Comparison of ENCODE assay signal across 27 cellular contexts in the genomic region with DNA sequence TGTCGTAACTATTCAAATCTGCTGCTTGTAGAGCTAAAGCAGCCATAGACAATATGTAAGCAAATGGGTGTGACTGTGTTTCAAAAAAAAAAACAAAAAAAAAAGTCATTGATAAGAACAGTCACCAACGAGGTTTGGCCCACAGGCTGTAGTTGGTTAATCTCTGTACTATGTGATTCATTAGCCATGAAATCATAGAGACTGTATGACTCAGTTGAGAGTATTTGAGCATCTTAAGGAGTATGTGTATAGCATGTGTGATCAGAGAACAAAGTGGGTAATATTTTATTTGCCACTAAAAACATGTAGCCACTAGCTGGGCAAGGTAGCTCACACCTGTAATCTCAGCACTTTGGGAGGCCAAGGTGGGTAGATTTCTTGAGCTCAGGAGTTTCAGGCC.
DNase-seq lines count a peak whose midpoint lies in the region; ATAC-seq and TF ChIP-seq lines count a peak whose summit lies in the region.
"Had no signal": no experiment of that assay in that cellular context is flagged by ENCODE, and none has a peak within 500 bp of the region (broad histone marks: within the 10 kb centered on the region; RNA-seq: fewer than 3 reads in every experiment).

No MANE protein-coding gene starts in this region.

- TF ChIP-seq CTCF in PC-3 (conservative IDR thresholded peaks at IDR 0.05; ENCODE audit: low read depth, low read length) (no peak), cardiac fibroblast (IDR thresholded peaks at IDR 0.05; ENCODE audit: low read depth, low read length) (no peak)

- no peaks in the 10 kb centered on the region for H3K79me2 ChIP-seq in PC-3 (ENCODE audit: low read length)

- H3K9me3 ChIP-seq in PC-3 (ENCODE audit: low read length): no peaks in the 10 kb centered on the region
- no peaks in the 10 kb centered on the region for H3K9me3 ChIP-seq in right cardiac atrium (ENCODE audit: control insufficient read depth, low read length)
- H3K9me3 ChIP-seq: BLaER1, pancreas had no signal

- H3K9me2 ChIP-seq in PC-3 (replicated peaks; ENCODE audit: low read length): no peaks in the 10 kb centered on the region

- H3K9ac ChIP-seq in PC-3 (ENCODE audit: low read length): no peak overlapping the region
- H3K9ac ChIP-seq: BLaER1 had no signal

- DNase-seq in DMS 273 (lab: John Stamatoyannopoulos, UW; ENCODE audit: unreplicated experiment) (peak; percentile 20), DMS 273 treated with DMSO at 0.1 percent for 48 hours (lab: John Stamatoyannopoulos, UW) (no peak), PC-3 (peak; percentile 27), cardiac fibroblast (ENCODE audit: low read depth in 2 of 2) (peak; percentile 39 to 84), skeletal muscle cell (ENCODE audit: low read depth) (peak; percentile 16), right cardiac atrium (no peak), T-helper 1 cell (no peak), OCI-M1 (lab: John Stamatoyannopoulos, UW) (no peak)
- DNase-seq: activated CD4-positive, alpha-beta T cell treated with anti-CD3 and anti-CD28 coated beads, Interleukin-2, amount 10 ng/mL, durations not matched to agents 24 days and 14 days; activated CD8-positive, alpha-beta memory T cell treated with anti-CD3 and anti-CD28 coated beads, Interleukin-2, amount 50 U/mL, for 4 hours; activated gamma-delta T cell; amygdala; effector memory CD8-positive, alpha-beta T cell; GDM1; H7; hypothalamus; kidney; NCI-H2029 treated with DMSO at 0.1 percent for 48 hours; NCI-H446 treated with DMSO at 0.1 percent for 48 hours; NK-92 treated with Interleukin-12 subunit alpha and Interleukin-12 subunit beta, amount 100 ng/mL, for 24 hours; pancreas; stimulated activated CD4-positive, alpha-beta T cell treated with anti-CD3 and anti-CD28 coated beads, Interleukin-2, amount 100 ng/mL, for 24 hours; stimulated activated naive CD8-positive, alpha-beta T cell treated with anti-CD3 and anti-CD28 coated beads, Interleukin-15, amount 100 ng/mL, for 72 hours; T-cell had no signal

- intact Hi-C loops in PC-3 (cut with micrococcal nuclease) (no loop called here), right cardiac atrium (cut with DNase I) (no loop called here)

- H2AFZ ChIP-seq in PC-3 (ENCODE audit: low read length): no peak overlapping the region

- H3K4me1 ChIP-seq in PC-3 (ENCODE audit: insufficient read depth, low read length): no peaks in the 10 kb centered on the region
- no peaks in the 10 kb centered on the region for H3K4me1 ChIP-seq in right cardiac atrium (ENCODE audit: control insufficient read depth, insufficient read depth, low read length)
- H3K4me1 ChIP-seq: BLaER1, pancreas had no signal

- H3F3A ChIP-seq in PC-3 (ENCODE audit: low read length, unreplicated experiment): no peaks in the 10 kb centered on the region

- H3K27ac ChIP-seq in PC-3 (ENCODE audit: low read length): no peak overlapping the region
- no peak overlapping the region for H3K27ac ChIP-seq in right cardiac atrium (ENCODE audit: low read length)
- H3K27ac ChIP-seq: 22Rv1, BLaER1, pancreas had no signal

- no TSS peak for BruUV-seq in PC-3 (replicated peaks; lab: Mats Ljungman, UMichigan)

- no peaks in the 10 kb centered on the region for H3K36me3 ChIP-seq in PC-3 (ENCODE audit: low read depth, low read length)
- H3K36me3 ChIP-seq: BLaER1, pancreas had no signal

- H3K4me3 ChIP-seq in PC-3 (ENCODE audit: low read length) (no peak overlapping the region), cardiac fibroblast (replicated peaks in 1 of 2; ENCODE audit: low read depth in 2 of 2, low read length in 2 of 2) (no peak overlapping the region), skeletal muscle cell (ENCODE audit: low read depth, low read length) (no peak overlapping the region), right cardiac atrium (ENCODE audit: low read length) (no peak overlapping the region)
- H3K4me3 ChIP-seq: BLaER1, pancreas had no signal

- CTCF ChIA-PET in PC-3 (lab: Charles Lee): no interaction called here

- POLR2A ChIA-PET in PC-3 (lab: Charles Lee; ENCODE audit: unreplicated experiment): no interaction called here

- WGBS in right cardiac atrium: 58% methylated on average over 2 of the region's 2 CpGs

- no peak overlapping the region for H3K4me2 ChIP-seq in PC-3 (ENCODE audit: low read length)
- H3K4me2 ChIP-seq: BLaER1 had no signal

- no peak for ATAC-seq in PC-3
- no peak for ATAC-seq in right cardiac atrium
- ATAC-seq: effector memory CD8-positive, alpha-beta T cell; pancreas; Right ventricle myocardium inferior; stimulated activated naive CD8-positive, alpha-beta T cell treated with anti-CD3 and anti-CD28 coated beads, Interleukin-15, amount 100 ng/mL, for 72 hours; T-cell had no signal

- H3K27me3 ChIP-seq in PC-3 (ENCODE audit: low read length) (no peaks in the 10 kb centered on the region), right cardiac atrium (ENCODE audit: control insufficient read depth, insufficient read depth) (no peaks in the 10 kb centered on the region)
- H3K27me3 ChIP-seq: BLaER1, pancreas had no signal

- H4K20me1 ChIP-seq in PC-3 (ENCODE audit: low read length): no peaks in the 10 kb centered on the region
- H4K20me1 ChIP-seq: BLaER1 had no signal

Comparison
In these comparisons a context has a peak if more than half of its experiments do, and no peak if none do; other contexts are left out.
1. DNase-seq: peak in DMS 273 (single experiment), PC-3 (single experiment), cardiac fibroblast (2 of 2) and skeletal muscle cell (single experiment); none in DMS 273 treated with DMSO at 0.1 percent for 48 hours (single experiment), right cardiac atrium (0 of 3), T-helper 1 cell (0 of 5) and OCI-M1 (single experiment).